ENCODE assay signal across 1 cellular context in the genomic region with DNA sequence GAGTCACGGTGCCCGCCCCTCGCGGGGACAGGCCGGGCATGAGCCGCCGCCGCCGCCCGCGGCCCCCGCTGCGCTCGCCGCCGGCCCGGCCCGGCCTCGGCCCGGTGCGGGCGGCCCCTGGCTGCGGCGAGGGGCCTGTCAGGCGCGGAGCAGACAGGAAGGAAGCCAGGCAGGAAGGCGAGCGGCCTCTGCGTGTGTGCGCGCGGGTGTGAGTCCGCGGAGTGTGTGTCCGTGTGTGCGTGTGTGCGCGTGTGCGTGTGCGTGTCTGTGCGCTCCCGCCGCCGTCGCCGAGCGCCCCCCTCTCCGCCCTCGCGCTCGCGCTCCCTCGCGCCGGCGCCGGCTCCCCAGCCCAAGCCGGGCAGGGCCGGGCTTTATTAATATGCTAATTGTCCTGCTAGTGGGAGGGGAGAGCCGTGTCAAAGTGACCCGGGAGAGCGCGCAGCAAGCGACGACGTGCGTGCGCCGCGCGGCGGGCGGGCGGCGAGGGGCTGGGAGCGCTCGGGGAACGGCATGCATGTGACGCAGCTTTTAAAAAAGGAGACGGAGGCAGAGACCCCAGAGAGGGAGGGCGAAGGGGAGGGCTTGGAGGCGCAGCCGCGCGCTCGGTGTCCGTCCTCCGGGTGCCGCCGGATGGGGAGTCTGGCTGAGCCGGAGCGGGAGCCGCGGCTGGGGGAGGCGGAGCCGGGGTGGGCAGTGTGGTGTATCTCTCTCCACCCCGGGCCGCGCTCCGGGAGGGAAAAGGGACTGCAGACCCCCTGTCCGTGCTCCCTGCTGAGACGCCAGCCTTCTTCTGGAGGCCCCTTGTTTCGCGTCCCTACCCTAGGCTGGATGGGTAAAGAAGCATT.
TF ChIP-seq lines count a peak whose summit lies in the region.

Gene LDB1 (minus strand): TSS at position 227 of the 845 bp plus-strand sequence. CDS start 258 bp downstream, outside the sequence.

TF ChIP-seq in WTC11, 78 proteins besides CTCF, POLR2A, EP300 and RAD21 (continued from another document and continues in another):
- TF ChIP-seq AFF4 (CRISPR knock-in tag; IDR thresholded peaks at IDR 0.05; ENCODE audit: borderline replicate concordance) = no peak
- 0 out of 2 replicates have a peak, but pooled peaks have one; percentile 5 for TF ChIP-seq GTF2I (CRISPR knock-in tag; conservative IDR thresholded peaks at IDR 0.05)
- TF ChIP-seq, protein P1, sequence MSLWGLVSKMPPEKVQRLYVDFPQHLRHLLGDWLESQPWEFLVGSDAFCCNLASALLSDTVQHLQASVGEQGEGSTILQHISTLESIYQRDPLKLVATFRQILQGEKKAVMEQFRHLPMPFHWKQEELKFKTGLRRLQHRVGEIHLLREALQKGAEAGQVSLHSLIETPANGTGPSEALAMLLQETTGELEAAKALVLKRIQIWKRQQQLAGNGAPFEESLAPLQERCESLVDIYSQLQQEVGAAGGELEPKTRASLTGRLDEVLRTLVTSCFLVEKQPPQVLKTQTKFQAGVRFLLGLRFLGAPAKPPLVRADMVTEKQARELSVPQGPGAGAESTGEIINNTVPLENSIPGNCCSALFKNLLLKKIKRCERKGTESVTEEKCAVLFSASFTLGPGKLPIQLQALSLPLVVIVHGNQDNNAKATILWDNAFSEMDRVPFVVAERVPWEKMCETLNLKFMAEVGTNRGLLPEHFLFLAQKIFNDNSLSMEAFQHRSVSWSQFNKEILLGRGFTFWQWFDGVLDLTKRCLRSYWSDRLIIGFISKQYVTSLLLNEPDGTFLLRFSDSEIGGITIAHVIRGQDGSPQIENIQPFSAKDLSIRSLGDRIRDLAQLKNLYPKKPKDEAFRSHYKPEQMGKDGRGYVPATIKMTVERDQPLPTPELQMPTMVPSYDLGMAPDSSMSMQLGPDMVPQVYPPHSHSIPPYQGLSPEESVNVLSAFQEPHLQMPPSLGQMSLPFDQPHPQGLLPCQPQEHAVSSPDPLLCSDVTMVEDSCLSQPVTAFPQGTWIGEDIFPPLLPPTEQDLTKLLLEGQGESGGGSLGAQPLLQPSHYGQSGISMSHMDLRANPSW (CRISPR knock-in tag; conservative IDR thresholded peaks at IDR 0.05; ENCODE audit: low read depth) = no peak
- 0 out of 2 replicates have a peak, but pooled peaks have one; percentile 18 for TF ChIP-seq ZNF138 (CRISPR knock-in tag; conservative IDR thresholded peaks at IDR 0.05)
- no peak for TF ChIP-seq ZNF121 (CRISPR knock-in tag; IDR thresholded peaks at IDR 0.05)
- TF ChIP-seq FOXP1 (CRISPR knock-in tag; IDR thresholded peaks at IDR 0.05; ENCODE audit: borderline replicate concordance) = peak; percentile 64; the same call in 1 of the 2 replicates
- TF ChIP-seq ZBTB21 (CRISPR knock-in tag; IDR thresholded peaks at IDR 0.05; ENCODE audit: borderline replicate concordance) = peak; percentile 41; the same call in 1 of the 2 replicates
- no peak for TF ChIP-seq IRF1 (CRISPR knock-in tag; IDR thresholded peaks at IDR 0.05)
- TF ChIP-seq HMGXB4 (CRISPR knock-in tag; IDR thresholded peaks at IDR 0.05) = no peak
- TF ChIP-seq SP1 (CRISPR knock-in tag; conservative IDR thresholded peaks at IDR 0.05) = no peak; the same call in 1 of the 2 replicates
- TF ChIP-seq TEAD4 (CRISPR knock-in tag; IDR thresholded peaks at IDR 0.05) = no peak
- TF ChIP-seq SOX15 (CRISPR knock-in tag; IDR thresholded peaks at IDR 0.05) = no peak
- 0 out of 2 replicates have a peak, but pooled peaks have one; percentile 16 for TF ChIP-seq CBFB (CRISPR knock-in tag; IDR thresholded peaks at IDR 0.05; ENCODE audit: low read depth)
- TF ChIP-seq, protein P2, sequence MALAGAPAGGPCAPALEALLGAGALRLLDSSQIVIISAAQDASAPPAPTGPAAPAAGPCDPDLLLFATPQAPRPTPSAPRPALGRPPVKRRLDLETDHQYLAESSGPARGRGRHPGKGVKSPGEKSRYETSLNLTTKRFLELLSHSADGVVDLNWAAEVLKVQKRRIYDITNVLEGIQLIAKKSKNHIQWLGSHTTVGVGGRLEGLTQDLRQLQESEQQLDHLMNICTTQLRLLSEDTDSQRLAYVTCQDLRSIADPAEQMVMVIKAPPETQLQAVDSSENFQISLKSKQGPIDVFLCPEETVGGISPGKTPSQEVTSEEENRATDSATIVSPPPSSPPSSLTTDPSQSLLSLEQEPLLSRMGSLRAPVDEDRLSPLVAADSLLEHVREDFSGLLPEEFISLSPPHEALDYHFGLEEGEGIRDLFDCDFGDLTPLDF (CRISPR knock-in tag; IDR thresholded peaks at IDR 0.05) = no peak
- no peak for TF ChIP-seq ZNF425 (CRISPR knock-in tag; conservative IDR thresholded peaks at IDR 0.05)
- no peak for TF ChIP-seq OVOL2 (CRISPR knock-in tag; IDR thresholded peaks at IDR 0.05; ENCODE audit: borderline replicate concordance)
- TF ChIP-seq CREB1 (CRISPR knock-in tag; IDR thresholded peaks at IDR 0.05) = no peak
- TF ChIP-seq ZNF416 (CRISPR knock-in tag; IDR thresholded peaks at IDR 0.05) = 0 out of 2 replicates have a peak, but pooled peaks have one; percentile 41
- TF ChIP-seq ZNF281 (CRISPR knock-in tag; IDR thresholded peaks at IDR 0.05) = no peak
- no peak for TF ChIP-seq ZNF263 (CRISPR knock-in tag; IDR thresholded peaks at IDR 0.05; ENCODE audit: low read depth)
- TF ChIP-seq GRHL2 (CRISPR knock-in tag; IDR thresholded peaks at IDR 0.05; ENCODE audit: insufficient replicate concordance, severe bottlenecking) = no peak
- TF ChIP-seq PRRX2 (CRISPR knock-in tag; IDR thresholded peaks at IDR 0.05) = no peak
- no peak for TF ChIP-seq ZNF232 (CRISPR knock-in tag; IDR thresholded peaks at IDR 0.05)
- no peak for TF ChIP-seq ZMAT4 (CRISPR knock-in tag; IDR thresholded peaks at IDR 0.05)
- TF ChIP-seq ELF4 (CRISPR knock-in tag; IDR thresholded peaks at IDR 0.05; ENCODE audit: low read depth) = no peak
- TF ChIP-seq ZNF423 (CRISPR knock-in tag; IDR thresholded peaks at IDR 0.05) = peak; percentile 77
- no peak for TF ChIP-seq GABPB1 (CRISPR knock-in tag; IDR thresholded peaks at IDR 0.05)
- no peak for TF ChIP-seq NFYB (CRISPR knock-in tag; conservative IDR thresholded peaks at IDR 0.05; ENCODE audit: low read depth)
- TF ChIP-seq ZNF532 (CRISPR knock-in tag; IDR thresholded peaks at IDR 0.05; ENCODE audit: borderline replicate concordance) = no peak
